Comparison of ENCODE assay signal across 27 cellular contexts in the genomic region with DNA sequence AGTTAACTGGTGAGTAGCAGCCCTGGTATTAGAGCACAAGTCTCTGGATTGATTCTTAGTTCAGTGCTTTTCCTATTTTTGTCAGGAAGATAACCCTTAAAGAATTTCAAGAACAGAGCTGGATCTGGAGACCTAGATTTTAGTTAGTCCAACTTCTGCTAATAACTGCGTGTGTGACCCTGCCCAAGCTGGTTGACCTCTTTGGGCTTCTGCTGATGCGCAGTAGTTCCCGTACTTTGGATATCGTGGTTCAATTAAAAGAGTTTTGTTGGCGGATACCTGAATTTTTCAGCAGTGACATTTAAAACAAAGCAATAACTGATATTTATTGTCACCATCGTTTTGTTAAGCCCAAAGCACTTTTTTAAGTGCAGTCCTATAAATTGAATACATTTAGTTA. TPM values are rescaled to one million over a fixed set of nuclear protein-coding genes. Genes with fewer than 3 reads are reported as not detected.
"Had no signal": no experiment of that assay in that cellular context is flagged by ENCODE, and none has a peak within 500 bp of the region (broad histone marks: within the 10 kb centered on the region; RNA-seq: fewer than 3 reads in every experiment).

No MANE protein-coding gene starts in this region.

- H2AFZ ChIP-seq: hepatocyte had no signal

- H3K27ac Mint-ChIP-seq: activated CD4-positive, alpha-beta memory T cell treated with anti-CD3 and anti-CD28 coated beads for 36 hours; activated naive CD8-positive, alpha-beta T cell treated with anti-CD3 and anti-CD28 coated beads, Interleukin-2, amount 10 ng/mL, durations not matched to agents 7 days and 5 days; activated T-helper 17 cell treated with anti-CD3 and anti-CD28 coated beads, Interleukin-2, amount 50 U/mL, for 72 hours; dendritic cell treated with granulocyte-macrophage colony-stimulating factor and Interleukin-4, amounts not matched to agents 40 ng/mL and 50 ng/mL, for 4 days; natural killer cell; stimulated activated naive B cell treated with anti-CD40 and anti-IgM and Interleukin-4, amounts not matched to agents 10 μg/mL and 1 μg/mL and 100 μg/mL, for 72 hours; T-helper 1 cell treated with Interleukin-12 subunit alpha and Interleukin-12 subunit beta and Interleukin-4 antibody, amounts not matched to agents 30 μg/mL and 1 μg/mL, for 36 hours had no signal

- FAIRE-seq: small intestine had no signal

- H3K27ac ChIP-seq: foreskin keratinocyte, hepatocyte, left ventricle myocardium inferior, testis, uterus had no signal

- H3K36me3 Mint-ChIP-seq: natural killer cell had no signal

- H3K4me3 Mint-ChIP-seq: activated CD4-positive, alpha-beta memory T cell treated with anti-CD3 and anti-CD28 coated beads for 36 hours; activated naive CD8-positive, alpha-beta T cell treated with anti-CD3 and anti-CD28 coated beads, Interleukin-2, amount 10 ng/mL, durations not matched to agents 7 days and 5 days; activated T-helper 17 cell treated with anti-CD3 and anti-CD28 coated beads, Interleukin-2, amount 50 U/mL, for 72 hours; dendritic cell treated with granulocyte-macrophage colony-stimulating factor and Interleukin-4, amounts not matched to agents 40 ng/mL and 50 ng/mL, for 4 days; immature natural killer cell; natural killer cell; stimulated activated naive B cell treated with anti-CD40 and anti-IgM and Interleukin-4, amounts not matched to agents 10 μg/mL and 1 μg/mL and 100 μg/mL, for 72 hours; T-helper 1 cell treated with Interleukin-12 subunit alpha and Interleukin-12 subunit beta and Interleukin-4 antibody, amounts not matched to agents 30 μg/mL and 1 μg/mL, for 36 hours had no signal

- DNase-seq: activated CD4-positive, alpha-beta memory T cell treated with anti-CD3 and anti-CD28 coated beads for 36 hours; activated CD4-positive, alpha-beta T cell treated with anti-CD3 and anti-CD28 coated beads for 48 hours; activated CD4-positive, CD25-positive, alpha-beta regulatory T cell; activated naive CD4-positive, alpha-beta T cell treated with Interleukin-2 at 50 U/mL for 16 hours; activated naive CD8-positive, alpha-beta T cell treated with anti-CD3 and anti-CD28 coated beads, Interleukin-2, amount 10 ng/mL, durations not matched to agents 7 days and 5 days; amniotic stem cell; effector CD8-positive, alpha-beta T cell; erythroblast; foreskin keratinocyte; immature natural killer cell; kidney glomerular epithelial cell; left ventricle myocardium inferior; natural killer cell; occipital lobe; posterior cingulate gyrus; small intestine; stimulated activated CD4-positive, alpha-beta T cell treated with anti-CD3 and anti-CD28 coated beads, Interleukin-15, amount 100 ng/mL, for 24 hours; stimulated activated CD8-positive, alpha-beta memory T cell treated with anti-CD3 and anti-CD28 coated beads, Interleukin-4, amount 100 ng/mL, for 48 hours; stimulated activated naive B cell treated with anti-CD40 and anti-IgM and Interleukin-4, amounts not matched to agents 10 μg/mL and 1 μg/mL and 100 μg/mL, for 72 hours; testis; trophoblast cell; uterus had no signal

- H3K36me3 ChIP-seq: uterus had no signal

- H3K27me3 Mint-ChIP-seq: activated CD4-positive, alpha-beta memory T cell treated with anti-CD3 and anti-CD28 coated beads for 36 hours; activated naive CD8-positive, alpha-beta T cell treated with anti-CD3 and anti-CD28 coated beads, Interleukin-2, amount 10 ng/mL, durations not matched to agents 7 days and 5 days; activated T-helper 17 cell treated with anti-CD3 and anti-CD28 coated beads, Interleukin-2, amount 50 U/mL, for 72 hours; dendritic cell treated with granulocyte-macrophage colony-stimulating factor and Interleukin-4, amounts not matched to agents 40 ng/mL and 50 ng/mL, for 4 days; stimulated activated naive B cell treated with anti-CD40 and anti-IgM and Interleukin-4, amounts not matched to agents 10 μg/mL and 1 μg/mL and 100 μg/mL, for 72 hours had no signal

- H3K27me3 ChIP-seq: foreskin keratinocyte, hepatocyte, testis, uterus had no signal

- H3K4me3 ChIP-seq: hepatocyte, left ventricle myocardium inferior, testis, uterus had no signal

- H3K4me1 ChIP-seq: left ventricle myocardium inferior, testis, uterus had no signal

- H3K9me3 ChIP-seq: left ventricle myocardium inferior, testis, uterus had no signal

- H3K9me3 Mint-ChIP-seq: activated CD4-positive, alpha-beta memory T cell treated with anti-CD3 and anti-CD28 coated beads for 36 hours; activated naive CD8-positive, alpha-beta T cell treated with anti-CD3 and anti-CD28 coated beads, Interleukin-2, amount 10 ng/mL, durations not matched to agents 7 days and 5 days; activated T-helper 17 cell treated with anti-CD3 and anti-CD28 coated beads, Interleukin-2, amount 50 U/mL, for 72 hours; dendritic cell treated with granulocyte-macrophage colony-stimulating factor and Interleukin-4, amounts not matched to agents 40 ng/mL and 50 ng/mL, for 4 days; immature natural killer cell; natural killer cell; stimulated activated naive B cell treated with anti-CD40 and anti-IgM and Interleukin-4, amounts not matched to agents 10 μg/mL and 1 μg/mL and 100 μg/mL, for 72 hours; T-helper 1 cell treated with Interleukin-12 subunit alpha and Interleukin-12 subunit beta and Interleukin-4 antibody, amounts not matched to agents 30 μg/mL and 1 μg/mL, for 36 hours had no signal

- ATAC-seq: activated T-helper 17 cell treated with anti-CD3 and anti-CD28 coated beads, Interleukin-2, amount 50 U/mL, for 72 hours; foreskin keratinocyte; natural killer cell; sciatic nerve; stimulated activated naive B cell treated with anti-CD40 and anti-IgM and Interleukin-4, amounts not matched to agents 10 μg/mL and 1 μg/mL and 100 μg/mL, for 72 hours had no signal

RNA-seq across cellular contexts. Expression of a gene that starts 42.1 kb away (rescaled TPM):
- total RNA-seq: activated CD4-positive, alpha-beta memory T cell treated with anti-CD3 and anti-CD28 coated beads for 36 hours; activated naive CD8-positive, alpha-beta T cell treated with anti-CD3 and anti-CD28 coated beads, Interleukin-2, amount 10 ng/mL, durations not matched to agents 7 days and 5 days; activated T-helper 17 cell treated with anti-CD3 and anti-CD28 coated beads, Interleukin-2, amount 50 U/mL, for 72 hours; natural killer cell had no signal
- polyA plus RNA-seq: immature natural killer cell had no signal
